ENCODE assay signal across 8 cellular contexts in the genomic region with DNA sequence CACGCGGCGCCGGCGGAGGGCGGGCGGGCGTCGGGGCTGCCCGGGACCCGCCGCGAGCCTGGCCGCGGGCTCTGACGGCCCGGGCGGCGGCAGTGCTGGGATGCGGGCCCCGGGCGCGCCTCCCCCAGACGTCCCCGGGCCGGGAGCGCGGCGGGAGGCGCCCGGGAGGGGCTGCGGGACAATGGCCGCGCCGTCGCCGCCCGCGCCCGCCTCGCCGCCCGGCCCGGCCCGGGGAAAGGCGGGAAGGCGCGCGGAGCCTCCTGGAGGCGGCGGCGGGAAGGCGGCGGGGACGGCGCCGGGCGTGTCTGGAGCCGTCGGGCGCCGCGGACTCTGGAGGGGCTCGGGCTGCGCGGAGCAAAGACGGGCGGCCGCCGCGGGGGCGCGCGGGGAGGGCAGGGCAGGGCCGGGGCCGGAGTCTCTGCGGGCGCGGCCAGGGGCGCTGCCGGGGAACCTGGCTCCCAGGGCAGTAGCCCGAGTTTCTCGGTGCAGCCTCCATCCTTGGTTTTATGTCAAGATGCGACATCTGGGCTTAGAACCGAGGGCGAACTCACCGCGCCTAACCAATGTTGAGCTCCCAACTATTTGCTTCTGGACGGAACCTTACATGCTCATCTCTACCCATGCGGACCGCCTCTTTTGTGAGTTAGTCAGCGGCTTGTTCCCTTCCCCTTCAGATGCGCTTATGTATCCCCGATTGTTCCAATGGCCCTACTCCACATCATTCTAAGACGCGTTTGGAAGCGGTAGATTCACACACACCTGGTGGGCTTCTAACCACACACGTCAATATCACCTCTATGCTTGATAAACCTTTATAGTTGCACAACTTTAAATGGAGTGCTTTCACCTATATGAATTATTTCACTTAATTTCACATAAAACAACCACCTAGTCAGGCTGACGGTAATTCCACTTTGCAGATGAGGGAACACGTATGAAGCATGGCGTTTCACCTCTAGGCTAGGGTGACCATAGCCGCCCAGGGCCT. TPM values are rescaled to one million over a fixed set of nuclear protein-coding genes. Genes with fewer than 3 reads are reported as not detected.
DNase-seq lines count a peak whose midpoint lies in the region; ATAC-seq and TF ChIP-seq lines count a peak whose summit lies in the region.

No MANE protein-coding gene starts in this region.

- intact Hi-C loops in Right ventricle myocardium inferior (cut with DNase I) = loop anchor here (5.0 kb wide), 1 partner anchor 67 kb away; no protein-coding TSS in a partner anchor

- H3K27me3 Mint-ChIP-seq in activated naive CD8-positive, alpha-beta T cell treated with anti-CD3 and anti-CD28 coated beads for 36 hours = peaks cover 81% of the 10 kb centered on the region

- H3K27ac Mint-ChIP-seq in activated naive CD8-positive, alpha-beta T cell treated with anti-CD3 and anti-CD28 coated beads for 36 hours = no peak overlapping the region

- H3K4me3 Mint-ChIP-seq in activated naive CD8-positive, alpha-beta T cell treated with anti-CD3 and anti-CD28 coated beads for 36 hours = peak overlapping the region; percentile 76

- no peaks in the 10 kb centered on the region for H3K9me3 Mint-ChIP-seq in activated naive CD8-positive, alpha-beta T cell treated with anti-CD3 and anti-CD28 coated beads for 36 hours

- ATAC-seq in Right ventricle myocardium inferior (peak; percentile 67), omental fat pad (ENCODE audit: low FRiP score) (peak; percentile 69), HG02885 (IDR thresholded peaks at IDR 0.05; ENCODE audit: poor library complexity, unreplicated experiment) (no peak)

- peaks cover 8% of the 10 kb centered on the region for H3K4me1 Mint-ChIP-seq in activated naive CD8-positive, alpha-beta T cell treated with anti-CD3 and anti-CD28 coated beads for 36 hours

- TF ChIP-seq CTCF in GM10266 (IDR thresholded peaks at IDR 0.05; ENCODE audit: control insufficient read depth, insufficient read depth, low read depth, missing control alignments) (no peak), omental fat pad (IDR thresholded peaks at IDR 0.05) (no peak)

- in situ Hi-C loops in ACHN (cut with HindIII; ENCODE audit: low pct_ligation_motif_present, low pct_unique_long_range_greater_than_20kb, low sequenced_read_pairs) = no loop called here

- peak; percentile 32 for DNase-seq in ACHN
- peak; percentile 70 for DNase-seq in GM10266 (ENCODE audit: extremely low spot score)
- peak; percentile 74 for DNase-seq in NCI-H2227 (lab: John Stamatoyannopoulos, UW; ENCODE audit: unreplicated experiment)
- DNase-seq in activated naive CD8-positive, alpha-beta T cell treated with anti-CD3 and anti-CD28 coated beads for 36 hours = peak; percentile 35
- DNase-seq in Right ventricle myocardium inferior (ENCODE audit: missing footprints) = no peak
- no peak for DNase-seq in omental fat pad (ENCODE audit: low spot score)
- DNase-seq in SKM-1 treated with dmso at 0.1 percent for 144 hours (lab: John Stamatoyannopoulos, UW; ENCODE audit: unreplicated experiment) = no peak

- H3K36me3 Mint-ChIP-seq in activated naive CD8-positive, alpha-beta T cell treated with anti-CD3 and anti-CD28 coated beads for 36 hours = peaks cover 1% of the 10 kb centered on the region

RNA-seq across cellular contexts. Expression of gene ZBTB8A, which starts 0.7 kb away (rescaled TPM):
- total RNA-seq in activated naive CD8-positive, alpha-beta T cell treated with anti-CD3 and anti-CD28 coated beads for 36 hours = under 1 TPM; 0.21 to 0.24 TPM
- 2.8 TPM for total RNA-seq in Right ventricle myocardium inferior
- total RNA-seq in omental fat pad = 10 to 100 TPM in 1 of 4 donors, 1 to 10 TPM in 3; 5.4 to 10.9 (median 7.0) TPM

Comparison
In these comparisons a context has a peak if more than half of its experiments do, and no peak if none do; other contexts are left out.
1. DNase-seq: peak in ACHN (single experiment), GM10266 (single experiment), NCI-H2227 (single experiment) and activated naive CD8-positive, alpha-beta T cell treated with anti-CD3 and anti-CD28 coated beads for 36 hours (single experiment); none in Right ventricle myocardium inferior (single experiment), omental fat pad (single experiment) and SKM-1 treated with dmso at 0.1 percent for 144 hours (single experiment).